1 cellular context compared by ENCODE assay signal in genomic region chr14:75431827-75432226, GRCh38.
TF ChIP-seq lines count a peak whose summit lies in the region.

No MANE protein-coding gene starts in this region.

TF ChIP-seq in GM12878, 131 proteins besides CTCF, POLR2A, EP300 and RAD21:
- TF ChIP-seq NFXL1 (IDR thresholded peaks at IDR 0.05; ENCODE audit: borderline replicate concordance) (0 out of 2 replicates have a peak, but pooled peaks have one; percentile 28), SMARCA5 (IDR thresholded peaks at IDR 0.05) (peak; percentile 83), ATF3 (IDR thresholded peaks at IDR 0.05; ENCODE audit: borderline replicate concordance, extremely low read depth, low read depth, low read length) (no peak), PKNOX1 (IDR thresholded peaks at IDR 0.05) (no peak)
- TF ChIP-seq, protein P1, sequence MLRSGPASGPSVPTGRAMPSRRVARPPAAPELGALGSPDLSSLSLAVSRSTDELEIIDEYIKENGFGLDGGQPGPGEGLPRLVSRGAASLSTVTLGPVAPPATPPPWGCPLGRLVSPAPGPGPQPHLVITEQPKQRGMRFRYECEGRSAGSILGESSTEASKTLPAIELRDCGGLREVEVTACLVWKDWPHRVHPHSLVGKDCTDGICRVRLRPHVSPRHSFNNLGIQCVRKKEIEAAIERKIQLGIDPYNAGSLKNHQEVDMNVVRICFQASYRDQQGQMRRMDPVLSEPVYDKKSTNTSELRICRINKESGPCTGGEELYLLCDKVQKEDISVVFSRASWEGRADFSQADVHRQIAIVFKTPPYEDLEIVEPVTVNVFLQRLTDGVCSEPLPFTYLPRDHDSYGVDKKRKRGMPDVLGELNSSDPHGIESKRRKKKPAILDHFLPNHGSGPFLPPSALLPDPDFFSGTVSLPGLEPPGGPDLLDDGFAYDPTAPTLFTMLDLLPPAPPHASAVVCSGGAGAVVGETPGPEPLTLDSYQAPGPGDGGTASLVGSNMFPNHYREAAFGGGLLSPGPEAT (IDR thresholded peaks at IDR 0.05; ENCODE audit: low read depth) = 0 out of 2 replicates have a peak, but pooled peaks have one; percentile 20
